In the genomic region with DNA sequence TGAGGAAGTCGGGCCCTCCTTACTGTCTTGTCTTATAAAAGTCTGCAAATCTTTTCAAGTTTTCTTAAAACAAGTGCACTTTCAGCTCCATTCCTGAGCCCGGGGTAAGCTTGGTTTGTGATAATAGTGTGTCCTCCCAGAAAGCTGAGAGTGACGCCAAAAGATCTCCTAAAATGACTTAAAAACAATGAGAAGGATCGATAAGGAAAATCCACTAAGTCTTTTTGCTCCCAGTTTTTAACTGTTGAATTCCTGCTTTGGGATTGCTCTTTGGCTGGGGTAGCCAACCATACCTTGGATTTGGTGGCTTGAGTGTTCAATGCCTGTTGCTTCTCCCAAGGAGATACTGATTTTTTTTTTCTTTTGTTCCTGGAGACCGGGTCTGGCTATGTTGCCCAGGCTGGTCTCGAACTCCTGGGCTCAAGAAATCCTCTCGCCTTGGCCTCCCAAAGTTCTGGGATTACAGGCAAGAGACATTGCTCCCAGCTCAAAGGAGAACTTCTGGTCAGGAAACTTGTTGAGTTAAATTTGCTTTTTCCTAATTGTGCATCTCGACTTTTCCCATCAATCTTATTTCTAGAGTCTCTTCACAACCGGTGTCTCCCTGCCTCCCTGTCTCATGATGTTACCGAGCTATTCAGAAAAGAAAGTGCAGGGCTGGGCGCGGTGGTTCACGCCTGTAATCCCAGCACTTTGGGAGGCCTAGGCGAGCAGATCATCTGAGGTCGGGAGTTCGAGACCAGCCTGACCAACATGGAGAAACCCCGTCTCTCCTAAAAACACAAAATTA, we compare ENCODE assay signal across 8 cellular contexts. TPM values are rescaled to one million over a fixed set of nuclear protein-coding genes. Genes with fewer than 3 reads are reported as not detected.
DNase-seq lines count a peak whose midpoint lies in the region; ATAC-seq, FAIRE-seq and TF ChIP-seq lines count a peak whose summit lies in the region.

No MANE protein-coding gene starts in this region.

- peak overlapping the region; percentile 97 for H3K56ac ChIP-seq in mesendoderm (ENCODE audit: low read length)

- H2AK5ac ChIP-seq in mesendoderm (ENCODE audit: low read length) = peak overlapping the region; percentile 18

- H3K27me3 ChIP-seq in left ventricle myocardium inferior (ENCODE audit: low read depth) (no peaks in the 10 kb centered on the region), bronchial epithelial cell (ENCODE audit: control insufficient read depth, insufficient read depth, low read length) (no peaks in the 10 kb centered on the region), mesendoderm (ENCODE audit: insufficient read depth, low read length, poor library complexity) (no peaks in the 10 kb centered on the region), uterus (no peaks in the 10 kb centered on the region)

- H4K5ac ChIP-seq in mesendoderm (ENCODE audit: low read length) = peak overlapping the region; percentile 64

- peak overlapping the region; percentile 62 for H2BK5ac ChIP-seq in mesendoderm (ENCODE audit: low read length)

- H3K4me3 ChIP-seq in left ventricle myocardium inferior (peak overlapping the region; percentile 91), bronchial epithelial cell (ENCODE audit: low read depth, low read length) (peak overlapping the region; percentile 63), mesendoderm (ENCODE audit: low read length) (peak overlapping the region; percentile 98), uterus (peak overlapping the region; percentile 60 to 63)

- DNase-seq in left ventricle myocardium inferior (no peak), left cardiac atrium (no peak), bronchial epithelial cell (ENCODE audit: low read depth) (peak; percentile 52), mesendoderm (no peak), uterus (peak; percentile 29), NCI-H748 (lab: John Stamatoyannopoulos, UW; ENCODE audit: unreplicated experiment) (no peak)

- peak overlapping the region; percentile 85 for H3K18ac ChIP-seq in mesendoderm (ENCODE audit: low read length)

- H3K9ac ChIP-seq in mesendoderm (ENCODE audit: low read length) = peak overlapping the region; percentile 96

- ATAC-seq in left cardiac atrium (no peak), GM19452 (IDR thresholded peaks at IDR 0.05; ENCODE audit: unreplicated experiment) (no peak), GM21737 (IDR thresholded peaks at IDR 0.05; ENCODE audit: unreplicated experiment) (no peak)

- H3K79me2 ChIP-seq in mesendoderm (ENCODE audit: control insufficient read depth, insufficient read depth, low read length) = peaks cover 76% of the 10 kb centered on the region

- peak overlapping the region; percentile 82 for H3K4me2 ChIP-seq in mesendoderm (ENCODE audit: low read length)

- H3K9me3 ChIP-seq in left ventricle myocardium inferior (replicated peaks) (no peaks in the 10 kb centered on the region), uterus (no peaks in the 10 kb centered on the region)

- H3K79me1 ChIP-seq in mesendoderm (ENCODE audit: low read length) = peaks cover 7% of the 10 kb centered on the region

- H3K27ac ChIP-seq in left ventricle myocardium inferior (replicated peaks) (peak overlapping the region; percentile 99), mesendoderm (ENCODE audit: low read depth, low read length) (peak overlapping the region; percentile 98), uterus (peak overlapping the region; percentile 98)

- TF ChIP-seq CTCF in left ventricle myocardium inferior (IDR thresholded peaks at IDR 0.05; ENCODE audit: borderline replicate concordance) (no peak), bronchial epithelial cell (IDR thresholded peaks at IDR 0.05; ENCODE audit: insufficient read depth, low read length, severe bottlenecking) (no peak), uterus (IDR thresholded peaks at IDR 0.05) (no peak)

- H3K36me3 ChIP-seq in left ventricle myocardium inferior (peaks cover 19% of the 10 kb centered on the region), bronchial epithelial cell (ENCODE audit: control insufficient read depth, insufficient read depth, low read length) (peaks cover 14% of the 10 kb centered on the region), mesendoderm (ENCODE audit: control insufficient read depth, insufficient read depth, low read length) (peaks cover 8% of the 10 kb centered on the region), uterus (no peaks in the 10 kb centered on the region)

- peak overlapping the region; percentile 99 for H4K8ac ChIP-seq in mesendoderm (ENCODE audit: low read depth, low read length)

- WGBS in mesendoderm (ENCODE audit: extremely low coverage, insufficient coverage, low lambda C conversion rate) = no CpG with 5 or more reads among the region's 17 CpGs

- intact Hi-C loops in left ventricle myocardium inferior (cut with micrococcal nuclease) (loop anchor here (5.0 kb wide), 1 partner anchor 176 kb away; no protein-coding TSS in a partner anchor), left cardiac atrium (cut with DNase I) (loop anchor here in 1 of 2 donors (10.0 kb wide), 2 partner anchors 168 to 212 kb away; no protein-coding TSS in a partner anchor), uterus (cut with DNase I; ENCODE audit: low total_unique reads) (loop anchor here (10.0 kb wide), 1 partner anchor 142 kb away; no protein-coding TSS in a partner anchor)

- peak overlapping the region; percentile 81 for H3K4ac ChIP-seq in mesendoderm (ENCODE audit: low read depth, low read length)

- peak overlapping the region; percentile 10 for H2BK120ac ChIP-seq in mesendoderm (ENCODE audit: low read depth, low read length)

- H3K23ac ChIP-seq in mesendoderm (ENCODE audit: low read length) = peak overlapping the region; percentile 80

- no peak overlapping the region for H2BK15ac ChIP-seq in mesendoderm (replicated peaks; ENCODE audit: low read depth)

- H3K4me1 ChIP-seq in left ventricle myocardium inferior = peaks cover 77% of the 10 kb centered on the region
- H3K4me1 ChIP-seq in mesendoderm (ENCODE audit: control insufficient read depth, low read depth, low read length) = peaks cover 11% of the 10 kb centered on the region
- peaks cover 8 to 10% of the 10 kb centered on the region in 2 donors for H3K4me1 ChIP-seq in uterus

- FAIRE-seq in bronchial epithelial cell (lab: Jason Lieb, UNC) = no peak

- TF ChIP-seq POLR2A in uterus (IDR thresholded peaks at IDR 0.05) = no peak

RNA-seq across cellular contexts. Expression of a gene that starts 3.0 kb away (rescaled TPM):
- total RNA-seq in left ventricle myocardium inferior = 8.1 TPM
- total RNA-seq in left cardiac atrium = 10 to 100 TPM; 12.0 to 22.9 TPM
- 198 and 441 TPM in 2 replicates for total RNA-seq in bronchial epithelial cell
- polyA plus RNA-seq in mesendoderm (2013, experiment 1 of 2) = 147 TPM
- polyA plus RNA-seq in mesendoderm (2013, experiment 2 of 2) = 153 TPM
- 100 to 1,000 TPM in 2 of 4 donors, 10 to 100 TPM in 2; 34.1 to 161 (median 87.0) TPM for total RNA-seq in uterus

Comparison
In these comparisons a context has a peak if more than half of its experiments do, and no peak if none do; other contexts are left out.
1. DNase-seq: peak in bronchial epithelial cell (single experiment) and uterus (2 of 2); none in left ventricle myocardium inferior (single experiment), left cardiac atrium (single experiment), mesendoderm (single experiment) and NCI-H748 (single experiment).
2. Peak in every context shown above with its lines, with median percentiles within 50 percentile points of each other: H3K27ac ChIP-seq and H3K4me3 ChIP-seq.